In genomic region chr2:169260246-169260645, GRCh38 we compare ENCODE assay signal across 23 cellular contexts.
DNase-seq lines count a peak whose midpoint lies in the region; ATAC-seq, FAIRE-seq and TF ChIP-seq lines count a peak whose summit lies in the region.
"Had no signal": no experiment of that assay in that cellular context is flagged by ENCODE, and none has a peak within 500 bp of the region (broad histone marks: within the 10 kb centered on the region; RNA-seq: fewer than 3 reads in every experiment).

No MANE protein-coding gene starts in this region.

- peak; percentile 70; the same call in 2 of the 3 replicates for ATAC-seq in K562
- ATAC-seq in esophagus mucosa: no peak
- ATAC-seq in stimulated activated naive CD8-positive, alpha-beta T cell treated with anti-CD3 and anti-CD28 coated beads, Interleukin-15, amount 100 ng/mL, for 72 hours: no peak
- ATAC-seq: activated CD8-positive, alpha-beta T cell treated with anti-CD3 and anti-CD28 coated beads for 36 hours; body of pancreas; sciatic nerve had no signal

- peak; percentile 47 for TF ChIP-seq RAD21 in Ishikawa (IDR thresholded peaks at IDR 0.05; ENCODE audit: low read depth)
- peak in 1 of 2 experiments; percentile 70; a peak in 2 of 4 replicates for TF ChIP-seq RAD21 in K562 (CRISPR knock-in tag; conservative IDR thresholded peaks at IDR 0.05 in 1 of 2, IDR thresholded peaks at IDR 0.05 in 1 of 2)

- H3K9me3 Mint-ChIP-seq in neural progenitor cell: no peaks in the 10 kb centered on the region
- H3K9me3 Mint-ChIP-seq in stimulated activated naive CD8-positive, alpha-beta T cell treated with anti-CD3 and anti-CD28 coated beads, Interleukin-15, amount 100 ng/mL, for 72 hours: no peaks in the 10 kb centered on the region
- H3K9me3 Mint-ChIP-seq: activated CD8-positive, alpha-beta T cell treated with anti-CD3 and anti-CD28 coated beads for 36 hours; dendritic cell treated with granulocyte-macrophage colony-stimulating factor and Interleukin-4, amounts not matched to agents 40 ng/mL and 50 ng/mL, for 4 days had no signal

- intact Hi-C loops in K562 (cut with micrococcal nuclease): no loop called here

- H3K27ac ChIP-seq in K562 (ENCODE audit: extremely low read depth, low read depth, low read length) (no peak overlapping the region), neural progenitor cell (no peak overlapping the region)
- H3K27ac ChIP-seq: 22Rv1; BLaER1 treated with 17β-estradiol and CSF1 and Interleukin-3, amounts not matched to agents 10 nM and 100 nM; body of pancreas; epithelial cell of prostate; testis had no signal

- BruUV-seq in K562 (replicated peaks; lab: Mats Ljungman, UMichigan): no TSS peak

- H3K9ac ChIP-seq in K562 (ENCODE audit: insufficient read depth in 1 of 2, low read depth in 2 of 2, low read length in 2 of 2) (no peak overlapping the region), neural progenitor cell (no peak overlapping the region)
- H3K9ac ChIP-seq: BLaER1 treated with 17β-estradiol and CSF1 and Interleukin-3, amounts not matched to agents 10 nM and 100 nM had no signal

- peak; percentile 3 for DNase-seq in DMS 273 (lab: John Stamatoyannopoulos, UW; ENCODE audit: unreplicated experiment)
- DNase-seq in DMS 273 treated with DMSO at 0.1 percent for 48 hours (lab: John Stamatoyannopoulos, UW): no peak
- DNase-seq in K562 (ENCODE audit: extremely low read depth in 1 of 4, low spot score in 3 of 4): peak in 3 of 4 experiments; percentile 15 to 26 (median 21)
- DNase-seq in neural progenitor cell (ENCODE audit: low spot score): peak; percentile 35
- no peak for DNase-seq in stimulated activated naive CD8-positive, alpha-beta T cell treated with anti-CD3 and anti-CD28 coated beads, Interleukin-15, amount 100 ng/mL, for 72 hours
- DNase-seq in DMS79 treated with DMSO at 0.1 percent for 48 hours (lab: John Stamatoyannopoulos, UW): no peak
- DNase-seq: activated CD8-positive, alpha-beta T cell treated with anti-CD3 and anti-CD28 coated beads for 36 hours; activated T-cell treated with anti-CD3 and anti-CD28 coated beads, Interleukin-2, amount 50 U/mL, for 48 hours; body of pancreas; DND-41; kidney; NCI-H2029; NCI-H526 treated with DMSO at 0.1 percent for 48 hours; stimulated activated CD4-positive, alpha-beta T cell treated with anti-CD3 and anti-CD28 coated beads, Interleukin-1b, Interleukin-23, amount 100 ng/mL, for 48 hours; testis had no signal

- CTCF ChIA-PET in K562 (lab: Yijun Ruan, JAX; ENCODE audit: low intra/inter-chr PET ratio): no interaction called here

- H3K4me1 ChIP-seq in K562 (replicated peaks in 1 of 2; ENCODE audit: control insufficient read depth in 2 of 2, insufficient read depth in 2 of 2, low read length in 2 of 2): no peaks in the 10 kb centered on the region
- no peaks in the 10 kb centered on the region for H3K4me1 ChIP-seq in neural progenitor cell
- H3K4me1 ChIP-seq: body of pancreas, testis had no signal

- FAIRE-seq in K562 (lab: Jason Lieb, UNC): no peak
- FAIRE-seq: kidney had no signal

- no peak overlapping the region for H3K4me3 Mint-ChIP-seq in neural progenitor cell
- H3K4me3 Mint-ChIP-seq in stimulated activated naive CD8-positive, alpha-beta T cell treated with anti-CD3 and anti-CD28 coated beads, Interleukin-15, amount 100 ng/mL, for 72 hours: no peak overlapping the region
- H3K4me3 Mint-ChIP-seq: activated CD8-positive, alpha-beta T cell treated with anti-CD3 and anti-CD28 coated beads for 36 hours; activated naive CD8-positive, alpha-beta T cell; dendritic cell treated with granulocyte-macrophage colony-stimulating factor and Interleukin-4, amounts not matched to agents 40 ng/mL and 50 ng/mL, for 4 days had no signal

- H3K79me2 ChIP-seq in K562 (ENCODE audit: control insufficient read depth, insufficient read depth, low read length): no peaks in the 10 kb centered on the region
- H3K79me2 ChIP-seq in neural progenitor cell (ENCODE audit: low read depth): peaks cover 18% of the 10 kb centered on the region

- peaks cover 2% of the 10 kb centered on the region for H3K27me3 Mint-ChIP-seq in neural progenitor cell (ENCODE audit: insufficient read depth, low read depth)
- peaks cover 25% of the 10 kb centered on the region for H3K27me3 Mint-ChIP-seq in stimulated activated naive CD8-positive, alpha-beta T cell treated with anti-CD3 and anti-CD28 coated beads, Interleukin-15, amount 100 ng/mL, for 72 hours
- H3K27me3 Mint-ChIP-seq: dendritic cell treated with granulocyte-macrophage colony-stimulating factor and Interleukin-4, amounts not matched to agents 40 ng/mL and 50 ng/mL, for 4 days had no signal

- peaks cover 4 to 10% of the 10 kb centered on the region in 2 experiments; a peak in 4 of 5 replicates for H3K27me3 ChIP-seq in K562 (ENCODE audit: control insufficient read depth in 2 of 2, insufficient read depth in 2 of 2, low read length in 2 of 2)
- no peaks in the 10 kb centered on the region for H3K27me3 ChIP-seq in neural progenitor cell
- H3K27me3 ChIP-seq: BLaER1 treated with 17β-estradiol and CSF1 and Interleukin-3, amounts not matched to agents 10 nM and 100 nM; body of pancreas; testis had no signal

- POLR2A ChIA-PET in K562 (lab: Yijun Ruan, JAX): no interaction called here

- H3K36me3 ChIP-seq in K562 (ENCODE audit: control insufficient read depth, insufficient read depth, low read length): no peaks in the 10 kb centered on the region
- peaks cover 43% of the 10 kb centered on the region for H3K36me3 ChIP-seq in neural progenitor cell
- H3K36me3 ChIP-seq: BLaER1 treated with 17β-estradiol and CSF1 and Interleukin-3, amounts not matched to agents 10 nM and 100 nM had no signal

- no peaks in the 10 kb centered on the region for H3K9me3 ChIP-seq in K562 (replicated peaks; ENCODE audit: control insufficient read depth, insufficient read depth, low read depth, low read length)
- H3K9me3 ChIP-seq in neural progenitor cell (ENCODE audit: low read depth): no peaks in the 10 kb centered on the region
- H3K9me3 ChIP-seq: BLaER1 treated with 17β-estradiol and CSF1 and Interleukin-3, amounts not matched to agents 10 nM and 100 nM; body of pancreas; testis had no signal

- TF ChIP-seq EP300 in Ishikawa (IDR thresholded peaks at IDR 0.05; ENCODE audit: borderline replicate concordance) (no peak), K562 (IDR thresholded peaks at IDR 0.05; ENCODE audit: low read length) (no peak)

- 0% methylated on average over 1 of the region's 1 CpG for WGBS in K562 (ENCODE audit: insufficient coverage, low coverage, missing lambda C conversion rate)

- no peak for TF ChIP-seq POLR2A in K562 (conservative IDR thresholded peaks at IDR 0.05)

- H3K36me3 Mint-ChIP-seq in neural progenitor cell: peaks cover 22% of the 10 kb centered on the region
- H3K36me3 Mint-ChIP-seq: activated naive CD8-positive, alpha-beta T cell had no signal

- H3K4me1 Mint-ChIP-seq in neural progenitor cell: no peaks in the 10 kb centered on the region
- no peaks in the 10 kb centered on the region for H3K4me1 Mint-ChIP-seq in stimulated activated naive CD8-positive, alpha-beta T cell treated with anti-CD3 and anti-CD28 coated beads, Interleukin-15, amount 100 ng/mL, for 72 hours

- H3K4me3 ChIP-seq in K562 (no peak overlapping the region), neural progenitor cell (no peak overlapping the region)
- H3K4me3 ChIP-seq: BLaER1 treated with 17β-estradiol and CSF1 and Interleukin-3, amounts not matched to agents 10 nM and 100 nM; body of pancreas; testis had no signal

- no peak overlapping the region for H3K27ac Mint-ChIP-seq in neural progenitor cell
- H3K27ac Mint-ChIP-seq in stimulated activated naive CD8-positive, alpha-beta T cell treated with anti-CD3 and anti-CD28 coated beads, Interleukin-15, amount 100 ng/mL, for 72 hours: no peak overlapping the region
- H3K27ac Mint-ChIP-seq: activated CD8-positive, alpha-beta T cell treated with anti-CD3 and anti-CD28 coated beads for 36 hours; activated naive CD8-positive, alpha-beta T cell; dendritic cell treated with granulocyte-macrophage colony-stimulating factor and Interleukin-4, amounts not matched to agents 40 ng/mL and 50 ng/mL, for 4 days had no signal

- H3F3A ChIP-seq in neural progenitor cell (ENCODE audit: low read depth): no peaks in the 10 kb centered on the region

- H2AFZ ChIP-seq in K562 (ENCODE audit: low read depth, low read length) (no peak overlapping the region), neural progenitor cell (replicated peaks) (no peak overlapping the region)

- TF ChIP-seq CTCF in K562 (IDR thresholded peaks at IDR 0.05 in 2 of 3, conservative IDR thresholded peaks at IDR 0.05 in 1 of 3; ENCODE audit: insufficient read depth in 2 of 3, low read depth in 1 of 3, low read length in 3 of 3): peak; percentile 34 to 36 (median 36); a peak in 5 of 6 replicates
- peak; percentile 37 for TF ChIP-seq CTCF in neural progenitor cell (IDR thresholded peaks at IDR 0.05)

- H3K4me2 ChIP-seq in K562 (ENCODE audit: insufficient read depth, low read length) (no peak overlapping the region), neural progenitor cell (no peak overlapping the region)
- H3K4me2 ChIP-seq: BLaER1 treated with 17β-estradiol and CSF1 and Interleukin-3, amounts not matched to agents 10 nM and 100 nM had no signal

- H4K20me1 ChIP-seq in K562 (replicated peaks; ENCODE audit: control insufficient read depth, insufficient read depth, low read length): no peaks in the 10 kb centered on the region
- no peaks in the 10 kb centered on the region for H4K20me1 ChIP-seq in neural progenitor cell (ENCODE audit: low read depth)
- H4K20me1 ChIP-seq: BLaER1 treated with 17β-estradiol and CSF1 and Interleukin-3, amounts not matched to agents 10 nM and 100 nM had no signal

- H3K9me1 ChIP-seq in K562 (ENCODE audit: control insufficient read depth, insufficient read depth, low read length): no peaks in the 10 kb centered on the region

- in situ Hi-C loops in K562 (cut with MboI): no loop called here

TF ChIP-seq in Ishikawa, 13 proteins besides CTCF, POLR2A, EP300 and RAD21 (continues in another document):
- TF ChIP-seq TAF1 (IDR thresholded peaks at IDR 0.05; ENCODE audit: low read depth) (no peak), TCF12 (IDR thresholded peaks at IDR 0.05; ENCODE audit: low read depth) (no peak), CREB1 (IDR thresholded peaks at IDR 0.05; ENCODE audit: low read depth) (no peak), YY1 (IDR thresholded peaks at IDR 0.05; ENCODE audit: low read depth) (no peak), MAX (IDR thresholded peaks at IDR 0.05) (no peak)

Comparison
In these comparisons a context has a peak if more than half of its experiments do, and no peak if none do; other contexts are left out.
1. DNase-seq: peak in DMS 273 (single experiment), K562 (3 of 4) and neural progenitor cell (single experiment); none in DMS 273 treated with DMSO at 0.1 percent for 48 hours (single experiment), stimulated activated naive CD8-positive, alpha-beta T cell treated with anti-CD3 and anti-CD28 coated beads, Interleukin-15, amount 100 ng/mL, for 72 hours (0 of 2) and DMS79 treated with DMSO at 0.1 percent for 48 hours (single experiment).